In the genomic region with DNA sequence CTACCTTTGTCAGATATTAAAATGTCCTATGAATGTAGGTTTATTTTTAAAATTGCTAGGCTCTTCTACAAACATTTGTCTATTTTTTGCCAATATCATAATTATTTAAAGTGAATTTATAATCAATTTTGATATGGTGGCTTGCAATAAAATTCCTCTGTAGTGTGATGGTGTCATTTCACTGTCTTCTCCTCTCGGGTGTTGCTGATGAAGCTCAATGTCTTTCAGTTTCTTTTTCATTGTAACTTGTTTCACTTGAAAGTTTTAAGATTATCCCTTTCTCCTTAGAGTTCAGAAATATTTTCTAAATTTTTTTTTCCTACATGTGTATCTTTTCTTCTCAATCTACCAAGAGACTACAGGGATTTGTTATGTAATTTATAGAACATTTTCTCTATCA, we compare ENCODE assay signal across 1 cellular context.
TF ChIP-seq lines count a peak whose summit lies in the region.

No MANE protein-coding gene starts in this region.

TF ChIP-seq in GM12878, 131 proteins besides CTCF, POLR2A, EP300 and RAD21 (continued from another document):
- TF ChIP-seq, protein P1, sequence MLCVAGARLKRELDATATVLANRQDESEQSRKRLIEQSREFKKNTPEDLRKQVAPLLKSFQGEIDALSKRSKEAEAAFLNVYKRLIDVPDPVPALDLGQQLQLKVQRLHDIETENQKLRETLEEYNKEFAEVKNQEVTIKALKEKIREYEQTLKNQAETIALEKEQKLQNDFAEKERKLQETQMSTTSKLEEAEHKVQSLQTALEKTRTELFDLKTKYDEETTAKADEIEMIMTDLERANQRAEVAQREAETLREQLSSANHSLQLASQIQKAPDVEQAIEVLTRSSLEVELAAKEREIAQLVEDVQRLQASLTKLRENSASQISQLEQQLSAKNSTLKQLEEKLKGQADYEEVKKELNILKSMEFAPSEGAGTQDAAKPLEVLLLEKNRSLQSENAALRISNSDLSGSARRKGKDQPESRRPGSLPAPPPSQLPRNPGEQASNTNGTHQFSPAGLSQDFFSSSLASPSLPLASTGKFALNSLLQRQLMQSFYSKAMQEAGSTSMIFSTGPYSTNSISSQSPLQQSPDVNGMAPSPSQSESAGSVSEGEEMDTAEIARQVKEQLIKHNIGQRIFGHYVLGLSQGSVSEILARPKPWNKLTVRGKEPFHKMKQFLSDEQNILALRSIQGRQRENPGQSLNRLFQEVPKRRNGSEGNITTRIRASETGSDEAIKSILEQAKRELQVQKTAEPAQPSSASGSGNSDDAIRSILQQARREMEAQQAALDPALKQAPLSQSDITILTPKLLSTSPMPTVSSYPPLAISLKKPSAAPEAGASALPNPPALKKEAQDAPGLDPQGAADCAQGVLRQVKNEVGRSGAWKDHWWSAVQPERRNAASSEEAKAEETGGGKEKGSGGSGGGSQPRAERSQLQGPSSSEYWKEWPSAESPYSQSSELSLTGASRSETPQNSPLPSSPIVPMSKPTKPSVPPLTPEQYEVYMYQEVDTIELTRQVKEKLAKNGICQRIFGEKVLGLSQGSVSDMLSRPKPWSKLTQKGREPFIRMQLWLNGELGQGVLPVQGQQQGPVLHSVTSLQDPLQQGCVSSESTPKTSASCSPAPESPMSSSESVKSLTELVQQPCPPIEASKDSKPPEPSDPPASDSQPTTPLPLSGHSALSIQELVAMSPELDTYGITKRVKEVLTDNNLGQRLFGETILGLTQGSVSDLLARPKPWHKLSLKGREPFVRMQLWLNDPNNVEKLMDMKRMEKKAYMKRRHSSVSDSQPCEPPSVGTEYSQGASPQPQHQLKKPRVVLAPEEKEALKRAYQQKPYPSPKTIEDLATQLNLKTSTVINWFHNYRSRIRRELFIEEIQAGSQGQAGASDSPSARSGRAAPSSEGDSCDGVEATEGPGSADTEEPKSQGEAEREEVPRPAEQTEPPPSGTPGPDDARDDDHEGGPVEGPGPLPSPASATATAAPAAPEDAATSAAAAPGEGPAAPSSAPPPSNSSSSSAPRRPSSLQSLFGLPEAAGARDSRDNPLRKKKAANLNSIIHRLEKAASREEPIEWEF (IDR thresholded peaks at IDR 0.05; ENCODE audit: insufficient replicate concordance, low read depth, low read length) = no peak
- TF ChIP-seq, protein P2, sequence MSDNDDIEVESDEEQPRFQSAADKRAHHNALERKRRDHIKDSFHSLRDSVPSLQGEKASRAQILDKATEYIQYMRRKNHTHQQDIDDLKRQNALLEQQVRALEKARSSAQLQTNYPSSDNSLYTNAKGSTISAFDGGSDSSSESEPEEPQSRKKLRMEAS (IDR thresholded peaks at IDR 0.05; ENCODE audit: low read depth, low read length) = no peak
- TF ChIP-seq STAT1 (conservative IDR thresholded peaks at IDR 0.05) (no peak), DPF2 (IDR thresholded peaks at IDR 0.05) (no peak), FOS (IDR thresholded peaks at IDR 0.05; ENCODE audit: borderline replicate concordance, extremely low read depth, insufficient read length) (no peak)
- TF ChIP-seq, protein P3, sequence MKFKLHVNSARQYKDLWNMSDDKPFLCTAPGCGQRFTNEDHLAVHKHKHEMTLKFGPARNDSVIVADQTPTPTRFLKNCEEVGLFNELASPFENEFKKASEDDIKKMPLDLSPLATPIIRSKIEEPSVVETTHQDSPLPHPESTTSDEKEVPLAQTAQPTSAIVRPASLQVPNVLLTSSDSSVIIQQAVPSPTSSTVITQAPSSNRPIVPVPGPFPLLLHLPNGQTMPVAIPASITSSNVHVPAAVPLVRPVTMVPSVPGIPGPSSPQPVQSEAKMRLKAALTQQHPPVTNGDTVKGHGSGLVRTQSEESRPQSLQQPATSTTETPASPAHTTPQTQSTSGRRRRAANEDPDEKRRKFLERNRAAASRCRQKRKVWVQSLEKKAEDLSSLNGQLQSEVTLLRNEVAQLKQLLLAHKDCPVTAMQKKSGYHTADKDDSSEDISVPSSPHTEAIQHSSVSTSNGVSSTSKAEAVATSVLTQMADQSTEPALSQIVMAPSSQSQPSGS (IDR thresholded peaks at IDR 0.05; ENCODE audit: low read length) = peak; percentile 9; the same call in 1 of the 2 replicates
TF ChIP-seq in GM12878: peak in this region for 1.
